In genomic region chr2:241573741-241574140, GRCh38 we compare ENCODE assay signal across 14 cellular contexts.
"Had no signal": no experiment of that assay in that cellular context is flagged by ENCODE, and none has a peak within 500 bp of the region (broad histone marks: within the 10 kb centered on the region; RNA-seq: fewer than 3 reads in every experiment).

No MANE protein-coding gene starts in this region.

- H3K4me3 ChIP-seq: body of pancreas, ovary, suprapubic skin had no signal

- DNase-seq: activated CD4-positive, alpha-beta memory T cell treated with anti-CD3 and anti-CD28 coated beads, Interleukin-2, amount 10 ng/mL, durations not matched to agents 7 days and 5 days; activated CD4-positive, alpha-beta T cell treated with anti-CD3 and anti-CD28 coated beads for 36 hours; activated T-cell treated with anti-CD3 and anti-CD28 coated beads, Interleukin-2, amount 50 U/mL, for 24 hours; body of pancreas; cortex of kidney; effector CD8-positive, alpha-beta T cell; foreskin keratinocyte; glutamatergic neuron; hypothalamus; stimulated activated naive CD4-positive, alpha-beta T cell treated with Interleukin-2 at 50 U/mL for 16 hours; T-helper 2 cell; trophoblast cell had no signal

- ATAC-seq: activated CD4-positive, alpha-beta T cell treated with anti-CD3 and anti-CD28 coated beads for 36 hours; body of pancreas; foreskin keratinocyte had no signal

- H3K9me3 ChIP-seq: body of pancreas, ovary, suprapubic skin had no signal

- H3K27ac ChIP-seq: body of pancreas, foreskin keratinocyte, ovary, suprapubic skin had no signal

- H3K4me1 ChIP-seq: body of pancreas, foreskin keratinocyte, suprapubic skin had no signal

- H3K27me3 ChIP-seq: body of pancreas, foreskin keratinocyte, ovary, suprapubic skin had no signal

- H3K36me3 ChIP-seq: ovary had no signal
